Comparison of ENCODE assay signal across 9 cellular contexts in genomic region chr2:172233947-172234715, GRCh38.
DNase-seq lines count a peak whose midpoint lies in the region; ATAC-seq and TF ChIP-seq lines count a peak whose summit lies in the region.
"Had no signal": no experiment of that assay in that cellular context is flagged by ENCODE, and none has a peak within 500 bp of the region (broad histone marks: within the 10 kb centered on the region; RNA-seq: fewer than 3 reads in every experiment).

No MANE protein-coding gene starts in this region.

- intact Hi-C loops in Calu3 (cut with micrococcal nuclease; ENCODE audit: unreplicated experiment) (no loop called here), prostate gland (cut with DNase I) (no loop called here)

- H3K27me3 ChIP-seq in fibroblast of lung (ENCODE audit: control insufficient read depth, insufficient read depth, low read length) (no peaks in the 10 kb centered on the region), prostate gland (replicated peaks; ENCODE audit: insufficient read depth) (no peaks in the 10 kb centered on the region)

- H3K9me3 ChIP-seq in fibroblast of lung (ENCODE audit: control insufficient read depth, insufficient read depth, low read depth, low read length) = no peaks in the 10 kb centered on the region
- no peaks in the 10 kb centered on the region for H3K9me3 ChIP-seq in prostate gland
- H3K9me3 ChIP-seq: tibial artery had no signal

- no peak for DNase-seq in Calu3
- DNase-seq in NCI-H69 (lab: John Stamatoyannopoulos, UW) = peak; percentile 36
- DNase-seq in fibroblast of lung (ENCODE audit: low read depth in 2 of 2) = no peak
- DNase-seq in prostate gland (ENCODE audit: low spot score) = no peak
- DNase-seq in RPMI8226 = no peak
- no peak for DNase-seq in NOMO-1 (lab: John Stamatoyannopoulos, UW; ENCODE audit: unreplicated experiment in 2 of 2)
- DNase-seq: tibial artery had no signal

- H3K27ac ChIP-seq in fibroblast of lung (ENCODE audit: insufficient read depth, low read length) (no peak overlapping the region), prostate gland (peak overlapping the region; percentile 2 to 20)
- H3K27ac ChIP-seq: tibial artery had no signal

- peaks cover 23% of the 10 kb centered on the region for H3K27me3 Mint-ChIP-seq in Calu3 (ENCODE audit: unreplicated experiment)

- H3K4me2 ChIP-seq in fibroblast of lung (ENCODE audit: extremely low read depth, insufficient read depth, low read length) = peak overlapping the region; percentile 86

- no peaks in the 10 kb centered on the region for H3K79me2 ChIP-seq in fibroblast of lung (ENCODE audit: control insufficient read depth, insufficient read depth, low read length)

- H3K36me3 ChIP-seq in fibroblast of lung (ENCODE audit: control insufficient read depth, insufficient read depth, low read length) (no peaks in the 10 kb centered on the region), prostate gland (no peaks in the 10 kb centered on the region)
- H3K36me3 ChIP-seq: tibial artery had no signal

- no peaks in the 10 kb centered on the region for H4K20me1 ChIP-seq in fibroblast of lung (ENCODE audit: control insufficient read depth, extremely low read depth, insufficient read depth, low read length)

- no peak overlapping the region for H2AFZ ChIP-seq in fibroblast of lung (ENCODE audit: low read length)

- H3K36me3 Mint-ChIP-seq in Calu3 (ENCODE audit: insufficient read depth, unreplicated experiment) = peaks cover 6% of the 10 kb centered on the region

- H3K4me1 ChIP-seq in fibroblast of lung (ENCODE audit: control insufficient read depth, extremely low read depth, insufficient read depth, low read length) (peaks cover 16% of the 10 kb centered on the region), prostate gland (replicated peaks) (peaks cover 6% of the 10 kb centered on the region)

- whole genome bisulfite sequencing in prostate gland = 65% methylated on average over 9 of the region's 9 CpGs

- TF ChIP-seq POLR2A in prostate gland (IDR thresholded peaks at IDR 0.05) = no peak

- CTCF ChIA-PET in Calu3 (lab: Charles Lee) = interaction anchor here (4.0 kb wide), 1 partner anchor 228 kb away, joined by 23 read pairs; no protein-coding TSS in a partner anchor

- H3K4me3 ChIP-seq in fibroblast of lung (replicated peaks in 1 of 4; ENCODE audit: control extremely low read depth in 1 of 4, insufficient read depth in 1 of 4, low read depth in 3 of 4, low read length in 4 of 4) (no peak overlapping the region), prostate gland (no peak overlapping the region)

- ATAC-seq in HG02938 (IDR thresholded peaks at IDR 0.05; ENCODE audit: unreplicated experiment) (no peak), HG03280 (IDR thresholded peaks at IDR 0.05; ENCODE audit: unreplicated experiment) (no peak)

- BruUV-seq in Calu3 (replicated peaks; lab: Mats Ljungman, UMichigan) = no TSS peak

- TF ChIP-seq CTCF in Calu3 (IDR thresholded peaks at IDR 0.05; ENCODE audit: unreplicated experiment) = no peak
- TF ChIP-seq CTCF in fibroblast of lung (conservative IDR thresholded peaks at IDR 0.05 in 1 of 2, IDR thresholded peaks at IDR 0.05 in 1 of 2; ENCODE audit: low read depth in 1 of 2, low read length in 2 of 2) = no peak
- no peak for TF ChIP-seq CTCF in prostate gland (IDR thresholded peaks at IDR 0.05)

- H3K9me3 Mint-ChIP-seq in Calu3 (ENCODE audit: low read depth, unreplicated experiment) = no peaks in the 10 kb centered on the region

- H3K4me3 Mint-ChIP-seq in Calu3 (ENCODE audit: low read depth, unreplicated experiment) = peak overlapping the region; percentile 75

- H3K27ac Mint-ChIP-seq in Calu3 (ENCODE audit: unreplicated experiment) = peak overlapping the region; percentile 40

- no peak overlapping the region for H3K9ac ChIP-seq in fibroblast of lung (ENCODE audit: insufficient read depth, low read length)

- H3K4me1 Mint-ChIP-seq in Calu3 (ENCODE audit: low read depth, unreplicated experiment) = peaks cover 50% of the 10 kb centered on the region
